ENCODE assay signal across 17 cellular contexts in genomic region chr5:163094492-163095180, GRCh38.
DNase-seq lines count a peak whose midpoint lies in the region; ATAC-seq and TF ChIP-seq lines count a peak whose summit lies in the region.
"Had no signal": no experiment of that assay in that cellular context is flagged by ENCODE, and none has a peak within 500 bp of the region (broad histone marks: within the 10 kb centered on the region; RNA-seq: fewer than 3 reads in every experiment).

No MANE protein-coding gene starts in this region.

- H3K9me3 Mint-ChIP-seq in activated CD8-positive, alpha-beta T cell treated with anti-CD3 and anti-CD28 coated beads for 36 hours: no peaks in the 10 kb centered on the region
- H3K9me3 Mint-ChIP-seq: stimulated activated naive CD8-positive, alpha-beta T cell treated with anti-CD3 and anti-CD28 coated beads, Interleukin-15, Interleukin-2, amounts not matched to agents 100 ng/mL and 50 ng/mL, for 24 hours had no signal

- ATAC-seq in GM18498 (IDR thresholded peaks at IDR 0.05; ENCODE audit: unreplicated experiment): peak; percentile 91
- ATAC-seq in GM19455 (IDR thresholded peaks at IDR 0.05; ENCODE audit: unreplicated experiment): peak; percentile 95
- ATAC-seq in HG02840 (IDR thresholded peaks at IDR 0.05; ENCODE audit: low FRiP score, unreplicated experiment): peak; percentile 61
- ATAC-seq in HG03457 (IDR thresholded peaks at IDR 0.05; ENCODE audit: unreplicated experiment): peak; percentile 78
- no peak for ATAC-seq in activated CD8-positive, alpha-beta T cell treated with anti-CD3 and anti-CD28 coated beads for 36 hours

- intact Hi-C loops in activated CD8-positive, alpha-beta T cell treated with anti-CD3 and anti-CD28 coated beads for 36 hours (cut with micrococcal nuclease): no loop called here

- TF ChIP-seq CTCF in activated CD8-positive, alpha-beta T cell treated with anti-CD3 and anti-CD28 coated beads for 36 hours (IDR thresholded peaks at IDR 0.05): no peak

- no peak for DNase-seq in activated CD8-positive, alpha-beta T cell treated with anti-CD3 and anti-CD28 coated beads for 36 hours
- DNase-seq in HuH-7.5 (ENCODE audit: low spot score) (no peak), NCI-H446 (lab: John Stamatoyannopoulos, UW) (no peak), NCI-H1417 treated with DMSO at 0.1 percent for 48 hours (lab: John Stamatoyannopoulos, UW) (no peak)
- DNase-seq: activated T-cell treated with anti-CD3 and anti-CD28 coated beads, Interleukin-2, amount 50 U/mL, for 48 hours; brain microvascular endothelial cell; DMS79; mesendoderm; NCI-H2171 treated with DMSO at 0.1 percent for 48 hours; posterior cingulate gyrus; RPMI8226; stimulated activated CD4-positive, alpha-beta T cell treated with anti-CD3 and anti-CD28 coated beads, Interleukin-2, amount 100 ng/mL, for 48 hours had no signal

- H3K36me3 Mint-ChIP-seq in activated CD8-positive, alpha-beta T cell treated with anti-CD3 and anti-CD28 coated beads for 36 hours (ENCODE audit: low read depth): no peaks in the 10 kb centered on the region

- H3K27ac Mint-ChIP-seq in activated CD8-positive, alpha-beta T cell treated with anti-CD3 and anti-CD28 coated beads for 36 hours: no peak overlapping the region
- H3K27ac Mint-ChIP-seq: stimulated activated naive CD8-positive, alpha-beta T cell treated with anti-CD3 and anti-CD28 coated beads, Interleukin-15, Interleukin-2, amounts not matched to agents 100 ng/mL and 50 ng/mL, for 24 hours had no signal

- H3K27me3 Mint-ChIP-seq in activated CD8-positive, alpha-beta T cell treated with anti-CD3 and anti-CD28 coated beads for 36 hours: no peaks in the 10 kb centered on the region
- H3K27me3 Mint-ChIP-seq: stimulated activated naive CD8-positive, alpha-beta T cell treated with anti-CD3 and anti-CD28 coated beads, Interleukin-15, Interleukin-2, amounts not matched to agents 100 ng/mL and 50 ng/mL, for 24 hours had no signal

- POLR2A ChIA-PET in activated CD8-positive, alpha-beta T cell treated with anti-CD3 and anti-CD28 coated beads for 36 hours (lab: Charles Lee): no interaction called here

- CTCF ChIA-PET in activated CD8-positive, alpha-beta T cell treated with anti-CD3 and anti-CD28 coated beads for 36 hours (lab: Charles Lee): no interaction called here

- no peaks in the 10 kb centered on the region for H3K4me1 Mint-ChIP-seq in activated CD8-positive, alpha-beta T cell treated with anti-CD3 and anti-CD28 coated beads for 36 hours (ENCODE audit: low read depth)

- no peak overlapping the region for H3K4me3 Mint-ChIP-seq in activated CD8-positive, alpha-beta T cell treated with anti-CD3 and anti-CD28 coated beads for 36 hours
- H3K4me3 Mint-ChIP-seq: stimulated activated naive CD8-positive, alpha-beta T cell treated with anti-CD3 and anti-CD28 coated beads, Interleukin-15, Interleukin-2, amounts not matched to agents 100 ng/mL and 50 ng/mL, for 24 hours had no signal
